ENCODE assay signal across 9 cellular contexts in the genomic region with DNA sequence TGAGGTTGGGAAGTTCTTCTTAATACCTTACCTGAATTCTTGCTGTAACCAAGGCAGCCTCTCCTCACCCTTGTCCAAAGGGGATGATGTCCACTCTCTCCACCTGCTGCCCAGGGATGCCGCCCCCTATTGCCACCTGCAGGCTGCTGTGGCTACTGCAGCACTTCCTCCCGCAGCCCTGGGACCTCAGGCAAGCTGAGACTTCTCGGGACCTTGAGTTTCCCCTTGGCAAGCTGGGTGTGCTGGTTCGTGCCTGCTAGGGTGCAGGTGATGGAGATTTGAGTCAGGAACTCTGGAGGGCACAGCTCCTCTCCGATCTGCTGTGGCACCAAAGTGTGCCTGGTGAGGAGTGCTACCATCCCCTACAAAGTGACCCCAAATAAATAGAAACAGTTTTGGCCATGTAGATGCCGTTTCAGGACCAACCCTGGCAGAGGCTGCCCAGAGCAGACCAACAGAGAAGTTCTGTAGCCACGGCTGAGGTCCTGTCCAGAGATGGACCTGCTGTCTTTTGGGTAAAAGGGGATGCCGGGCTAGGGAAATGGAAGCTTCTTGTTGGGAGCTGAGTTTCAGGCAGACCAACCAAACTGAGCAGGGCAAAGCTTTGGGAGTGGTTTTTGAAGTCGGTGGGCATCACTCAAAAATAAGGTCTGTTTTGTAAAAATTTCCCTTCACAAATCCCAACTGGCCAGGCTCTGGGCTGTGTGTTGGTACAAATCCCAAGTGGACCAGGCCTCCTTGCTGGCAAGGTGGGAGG. TPM values are rescaled to one million over a fixed set of nuclear protein-coding genes. Genes with fewer than 3 reads are reported as not detected.
DNase-seq lines count a peak whose midpoint lies in the region; ATAC-seq, FAIRE-seq and TF ChIP-seq lines count a peak whose summit lies in the region.
"Had no signal": no experiment of that assay in that cellular context is flagged by ENCODE, and none has a peak within 500 bp of the region (broad histone marks: within the 10 kb centered on the region; RNA-seq: fewer than 3 reads in every experiment).

No MANE protein-coding gene starts in this region.

- 31 to 39% (median 33%) methylated on average over 9 of the region's 9 CpGs for WGBS in small intestine, 3 donors

- H4K20me1 ChIP-seq in GM23338 (replicated peaks; ENCODE audit: insufficient read depth) (no peaks in the 10 kb centered on the region), astrocyte (ENCODE audit: insufficient read depth, low read length) (no peaks in the 10 kb centered on the region)

- TF ChIP-seq CTCF in GM23338 (conservative IDR thresholded peaks at IDR 0.05; ENCODE audit: low read depth in 2 of 2): peak; percentile 77 to 92
- peak; percentile 51 for TF ChIP-seq CTCF in RWPE1 (conservative IDR thresholded peaks at IDR 0.05; ENCODE audit: low read depth)
- peak; percentile 69 for TF ChIP-seq CTCF in astrocyte (IDR thresholded peaks at IDR 0.05; ENCODE audit: insufficient read depth, low read depth, low read length)

- H3K9me2 ChIP-seq in GM23338 (ENCODE audit: insufficient read depth): no peaks in the 10 kb centered on the region

- no peaks in the 10 kb centered on the region for H3K4me1 ChIP-seq in GM23338 (ENCODE audit: insufficient read depth)
- H3K4me1 ChIP-seq in astrocyte (ENCODE audit: insufficient read depth, low read length): no peaks in the 10 kb centered on the region
- no peaks in the 10 kb centered on the region for H3K4me1 ChIP-seq in small intestine (ENCODE audit: control insufficient read depth in 2 of 2, insufficient read depth in 1 of 2, low read depth in 1 of 2, low read length in 1 of 2)

- H3K4me2 ChIP-seq in GM23338: no peak overlapping the region
- no peak overlapping the region for H3K4me2 ChIP-seq in astrocyte (ENCODE audit: low read length)

- H3K9ac ChIP-seq in astrocyte (ENCODE audit: low read length): no peak overlapping the region

- CTCF ChIA-PET in RWPE1 (lab: Yijun Ruan, JAX): interaction anchor here (0.6 to 2.0 kb wide), 4 partner anchors 9 to 64 kb away, joined by 3 to 6 read pairs (median 5); no protein-coding TSS in a partner anchor

- H3K4me1 Mint-ChIP-seq in GM23338 (peaks cover 16% of the 10 kb centered on the region), astrocyte (ENCODE audit: low read depth, unreplicated experiment) (no peaks in the 10 kb centered on the region)

- no peaks in the 10 kb centered on the region for H3F3A ChIP-seq in GM23338 (replicated peaks; ENCODE audit: low read depth)

- no peaks in the 10 kb centered on the region for H3K79me2 ChIP-seq in GM23338 (replicated peaks; ENCODE audit: insufficient read depth)
- H3K79me2 ChIP-seq in astrocyte (ENCODE audit: insufficient read depth, low read length): no peaks in the 10 kb centered on the region

- H3K27ac Mint-ChIP-seq in GM23338 (no peak overlapping the region), astrocyte (ENCODE audit: unreplicated experiment) (no peak overlapping the region)

- H3K36me3 ChIP-seq in GM23338 (ENCODE audit: insufficient read depth) (no peaks in the 10 kb centered on the region), astrocyte (ENCODE audit: insufficient read depth, low read length) (no peaks in the 10 kb centered on the region), small intestine (ENCODE audit: control insufficient read depth in 2 of 2, insufficient read depth in 2 of 2, low read length in 2 of 2) (no peaks in the 10 kb centered on the region)

- FAIRE-seq in astrocyte (lab: Jason Lieb, UNC): no peak
- FAIRE-seq in small intestine (lab: Jason Lieb, UNC): no peak

- H2AFZ ChIP-seq in GM23338 (no peak overlapping the region), astrocyte (ENCODE audit: low read depth, low read length) (no peak overlapping the region)

- H3K9me3 Mint-ChIP-seq in GM23338 (no peaks in the 10 kb centered on the region; the same call in 2 of the 3 replicates), astrocyte (ENCODE audit: unreplicated experiment) (no peaks in the 10 kb centered on the region)

- POLR2A ChIA-PET in RWPE1 (lab: Yijun Ruan, JAX; ENCODE audit: low non-redundant PET): no interaction called here

- no peak overlapping the region for H3K4me3 Mint-ChIP-seq in GM23338
- no peak overlapping the region for H3K4me3 Mint-ChIP-seq in astrocyte (ENCODE audit: unreplicated experiment)

- H3K36me3 Mint-ChIP-seq in GM23338 (ENCODE audit: low read depth) (no peaks in the 10 kb centered on the region), astrocyte (ENCODE audit: low read depth, unreplicated experiment) (no peaks in the 10 kb centered on the region)

- H3K27me3 Mint-ChIP-seq in GM23338 (ENCODE audit: insufficient read depth, low read depth, poor library complexity) (peaks cover 17% of the 10 kb centered on the region), astrocyte (ENCODE audit: low read depth, unreplicated experiment) (peaks cover 22% of the 10 kb centered on the region)

- H3K27me3 ChIP-seq in GM23338 (ENCODE audit: insufficient read depth) (no peaks in the 10 kb centered on the region), astrocyte (ENCODE audit: insufficient read depth, low read length) (peaks cover 20% of the 10 kb centered on the region), small intestine (ENCODE audit: control insufficient read depth in 2 of 2, insufficient read depth in 2 of 2, low read length in 2 of 2) (no peaks in the 10 kb centered on the region)

- H3K27ac ChIP-seq in GM23338 (ENCODE audit: low read depth) (no peak overlapping the region), RWPE1 (no peak overlapping the region), astrocyte (ENCODE audit: low read depth, low read length) (no peak overlapping the region), small intestine (ENCODE audit: low read depth in 1 of 2, low read length in 1 of 2) (no peak overlapping the region)
- H3K27ac ChIP-seq: epithelial cell of prostate had no signal

- H3K9me3 ChIP-seq in astrocyte (ENCODE audit: insufficient read depth, low read depth, low read length) (no peaks in the 10 kb centered on the region), small intestine (ENCODE audit: control insufficient read depth, low read depth) (no peaks in the 10 kb centered on the region)

- peak; percentile 33 for DNase-seq in Ammon's horn (ENCODE audit: low spot score)
- peak; percentile 80 for DNase-seq in GM23338 (ENCODE audit: low spot score)
- peak; percentile 42 for DNase-seq in RWPE1 (ENCODE audit: low spot score)
- no peak for DNase-seq in astrocyte (ENCODE audit: low read depth)
- peak; percentile 91 for DNase-seq in iPS-NIHi7 (ENCODE audit: extremely low spot score)
- DNase-seq in stimulated activated CD8-positive, alpha-beta memory T cell treated with anti-CD3 and anti-CD28 coated beads, Interleukin-4, amount 100 ng/mL, for 48 hours: peak; percentile 80
- DNase-seq in small intestine: no peak
- DNase-seq in pons (ENCODE audit: low spot score): no peak

- H3K4me3 ChIP-seq in GM23338: no peak overlapping the region
- H3K4me3 ChIP-seq in astrocyte (ENCODE audit: insufficient read depth, low read depth, low read length): no peak overlapping the region
- H3K4me3 ChIP-seq in small intestine (ENCODE audit: low read depth in 1 of 2, low read length in 2 of 2): no peak overlapping the region

- ATAC-seq in GM23338: peak; percentile 91

TF ChIP-seq in GM23338, 12 proteins besides CTCF, POLR2A, EP300 and RAD21 (continues in another document):
- TF ChIP-seq, protein P1, sequence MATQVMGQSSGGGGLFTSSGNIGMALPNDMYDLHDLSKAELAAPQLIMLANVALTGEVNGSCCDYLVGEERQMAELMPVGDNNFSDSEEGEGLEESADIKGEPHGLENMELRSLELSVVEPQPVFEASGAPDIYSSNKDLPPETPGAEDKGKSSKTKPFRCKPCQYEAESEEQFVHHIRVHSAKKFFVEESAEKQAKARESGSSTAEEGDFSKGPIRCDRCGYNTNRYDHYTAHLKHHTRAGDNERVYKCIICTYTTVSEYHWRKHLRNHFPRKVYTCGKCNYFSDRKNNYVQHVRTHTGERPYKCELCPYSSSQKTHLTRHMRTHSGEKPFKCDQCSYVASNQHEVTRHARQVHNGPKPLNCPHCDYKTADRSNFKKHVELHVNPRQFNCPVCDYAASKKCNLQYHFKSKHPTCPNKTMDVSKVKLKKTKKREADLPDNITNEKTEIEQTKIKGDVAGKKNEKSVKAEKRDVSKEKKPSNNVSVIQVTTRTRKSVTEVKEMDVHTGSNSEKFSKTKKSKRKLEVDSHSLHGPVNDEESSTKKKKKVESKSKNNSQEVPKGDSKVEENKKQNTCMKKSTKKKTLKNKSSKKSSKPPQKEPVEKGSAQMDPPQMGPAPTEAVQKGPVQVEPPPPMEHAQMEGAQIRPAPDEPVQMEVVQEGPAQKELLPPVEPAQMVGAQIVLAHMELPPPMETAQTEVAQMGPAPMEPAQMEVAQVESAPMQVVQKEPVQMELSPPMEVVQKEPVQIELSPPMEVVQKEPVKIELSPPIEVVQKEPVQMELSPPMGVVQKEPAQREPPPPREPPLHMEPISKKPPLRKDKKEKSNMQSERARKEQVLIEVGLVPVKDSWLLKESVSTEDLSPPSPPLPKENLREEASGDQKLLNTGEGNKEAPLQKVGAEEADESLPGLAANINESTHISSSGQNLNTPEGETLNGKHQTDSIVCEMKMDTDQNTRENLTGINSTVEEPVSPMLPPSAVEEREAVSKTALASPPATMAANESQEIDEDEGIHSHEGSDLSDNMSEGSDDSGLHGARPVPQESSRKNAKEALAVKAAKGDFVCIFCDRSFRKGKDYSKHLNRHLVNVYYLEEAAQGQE (IDR thresholded peaks at IDR 0.05; ENCODE audit: unreplicated experiment): no peak
- no peak for TF ChIP-seq POLR2AphosphoS5 (IDR thresholded peaks at IDR 0.05; ENCODE audit: low read depth)
- no peak for TF ChIP-seq NANOG (IDR thresholded peaks at IDR 0.05; ENCODE audit: borderline replicate concordance)
- TF ChIP-seq, protein P2, sequence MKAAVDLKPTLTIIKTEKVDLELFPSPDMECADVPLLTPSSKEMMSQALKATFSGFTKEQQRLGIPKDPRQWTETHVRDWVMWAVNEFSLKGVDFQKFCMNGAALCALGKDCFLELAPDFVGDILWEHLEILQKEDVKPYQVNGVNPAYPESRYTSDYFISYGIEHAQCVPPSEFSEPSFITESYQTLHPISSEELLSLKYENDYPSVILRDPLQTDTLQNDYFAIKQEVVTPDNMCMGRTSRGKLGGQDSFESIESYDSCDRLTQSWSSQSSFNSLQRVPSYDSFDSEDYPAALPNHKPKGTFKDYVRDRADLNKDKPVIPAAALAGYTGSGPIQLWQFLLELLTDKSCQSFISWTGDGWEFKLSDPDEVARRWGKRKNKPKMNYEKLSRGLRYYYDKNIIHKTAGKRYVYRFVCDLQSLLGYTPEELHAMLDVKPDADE (IDR thresholded peaks at IDR 0.05): no peak
- no peak for TF ChIP-seq EZH2 (IDR thresholded peaks at IDR 0.05; ENCODE audit: low read depth, unreplicated experiment)
- no peak for TF ChIP-seq STAT1 (IDR thresholded peaks at IDR 0.05; ENCODE audit: unreplicated experiment)
- TF ChIP-seq ZNF331 (CRISPR knock-in tag; IDR thresholded peaks at IDR 0.05; ENCODE audit: low read depth): no peak
- no peak for TF ChIP-seq JUNB (IDR thresholded peaks at IDR 0.05; ENCODE audit: unreplicated experiment)
- TF ChIP-seq EZH2phosphoT487 (IDR thresholded peaks at IDR 0.05; ENCODE audit: unreplicated experiment): no peak

RNA-seq across cellular contexts. Expression of a gene that starts 31.7 kb away (rescaled TPM):
- 0.12 and 0.73 TPM in 2 replicates for total RNA-seq in GM23338 (2014; rRNA removed; shearing (Covaris generic))
- polyA plus RNA-seq in GM23338 (2016; fragmentation: Nextera tagmentation; extraction: Ambion mirVana) (0.23 and 0.26 TPM in 2 replicates), small intestine (1 to 10 TPM; 1.1 to 5.4 (median 2.2) TPM)
- total RNA-seq in astrocyte: 2.1 and 2.5 TPM in 2 replicates

Comparison
In these comparisons a context has a peak if more than half of its experiments do, and no peak if none do; other contexts are left out.
1. DNase-seq: peak in Ammon's horn (single experiment), GM23338 (single experiment), RWPE1 (single experiment), iPS-NIHi7 (single experiment) and stimulated activated CD8-positive, alpha-beta memory T cell treated with anti-CD3 and anti-CD28 coated beads, Interleukin-4, amount 100 ng/mL, for 48 hours (single experiment); none in astrocyte (single experiment), small intestine (single experiment) and pons (single experiment).
2. Peak in every context shown above with its lines, with median percentiles within 50 percentile points of each other: CTCF ChIP-seq.